ENCODE assay signal across 21 cellular contexts in the genomic region with DNA sequence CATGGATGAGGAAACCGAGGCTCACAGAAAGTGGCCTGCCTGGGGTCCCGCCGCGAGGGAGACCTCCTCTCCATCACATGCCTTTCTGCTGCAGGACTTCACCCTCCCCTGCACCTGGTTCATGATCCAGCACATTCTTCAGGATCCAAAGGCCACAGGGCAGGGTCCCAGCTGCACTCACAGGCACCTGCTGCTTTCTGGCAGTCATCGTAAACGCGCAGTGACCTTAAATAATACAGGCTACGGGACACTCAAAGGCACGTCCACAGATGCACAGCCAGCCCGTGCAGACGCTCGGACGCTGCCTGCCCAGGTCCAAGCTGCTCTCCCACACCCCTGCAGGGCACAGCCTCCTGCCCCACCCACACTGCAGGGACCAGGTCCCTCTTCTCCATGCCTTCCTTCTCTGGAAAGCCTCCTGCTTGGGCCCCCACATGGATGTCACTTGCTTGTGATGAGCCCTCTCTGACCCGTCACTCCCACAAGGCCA. TPM values are rescaled to one million over a fixed set of nuclear protein-coding genes. Genes with fewer than 3 reads are reported as not detected.
DNase-seq lines count a peak whose midpoint lies in the region; ATAC-seq, FAIRE-seq and TF ChIP-seq lines count a peak whose summit lies in the region.
"Had no signal": no experiment of that assay in that cellular context is flagged by ENCODE, and none has a peak within 500 bp of the region (broad histone marks: within the 10 kb centered on the region; RNA-seq: fewer than 3 reads in every experiment).

No MANE protein-coding gene starts in this region.

- DNase-seq in Caco-2 (peak; percentile 79 to 87), SK-N-DZ (ENCODE audit: low spot score) (peak; percentile 46), kidney (peak; percentile 53), prostate gland (ENCODE audit: low spot score) (no peak), NCI-H1436 treated with DMSO at 0.1 percent for 48 hours (lab: John Stamatoyannopoulos, UW) (no peak)
- no peak for DNase-seq in activated naive CD4-positive, alpha-beta T cell treated with anti-CD3 and anti-CD28 coated beads, Interleukin-2, amount 50 U/mL, for 72 hours (ENCODE audit: low spot score in 2 of 2)
- DNase-seq: activated naive CD4-positive, alpha-beta T cell treated with Interleukin-2 at 50 U/mL for 16 hours; CD4-positive, alpha-beta memory T cell; effector CD8-positive, alpha-beta T cell; stimulated activated CD8-positive, alpha-beta memory T cell treated with anti-CD3 and anti-CD28 coated beads, Interleukin-4, amount 100 ng/mL, for 48 hours; SW 1271; WERI-Rb-1 had no signal

- no peak overlapping the region for H3K4me3 Mint-ChIP-seq in Caco-2 (ENCODE audit: unreplicated experiment)
- H3K4me3 Mint-ChIP-seq: CD4-positive, alpha-beta memory T cell had no signal

- intact Hi-C loops in Caco-2 (cut with micrococcal nuclease; ENCODE audit: unreplicated experiment) (loop anchor here (1.0 to 2.0 kb wide), 2 partner anchors 36 to 48 kb away; no protein-coding TSS in a partner anchor), kidney (cut with DNase I) (no loop called here), prostate gland (cut with DNase I) (loop anchor here (5.0 kb wide), 1 partner anchor 43 kb away; no protein-coding TSS in a partner anchor)

- no peak overlapping the region for H3K4me3 ChIP-seq in Caco-2 (ENCODE audit: low read depth, low read length)
- H3K4me3 ChIP-seq in kidney (ENCODE audit: low read length in 2 of 2) = no peak overlapping the region
- H3K4me3 ChIP-seq in prostate gland = no peak overlapping the region
- H3K4me3 ChIP-seq: ovary, testis had no signal

- H3K27ac Mint-ChIP-seq in Caco-2 (ENCODE audit: unreplicated experiment) = peak overlapping the region; percentile 93
- H3K27ac Mint-ChIP-seq in activated naive CD4-positive, alpha-beta T cell treated with anti-CD3 and anti-CD28 coated beads, Interleukin-2, amount 50 U/mL, for 72 hours = no peak overlapping the region
- H3K27ac Mint-ChIP-seq: CD4-positive, alpha-beta memory T cell had no signal

- FAIRE-seq in kidney (lab: Jason Lieb, UNC) = no peak
- FAIRE-seq: GM12892 had no signal

- peaks cover 16% of the 10 kb centered on the region for H3K36me3 Mint-ChIP-seq in Caco-2 (ENCODE audit: insufficient read depth, unreplicated experiment)
- H3K36me3 Mint-ChIP-seq in activated naive CD4-positive, alpha-beta T cell treated with anti-CD3 and anti-CD28 coated beads, Interleukin-2, amount 50 U/mL, for 72 hours = no peaks in the 10 kb centered on the region
- H3K36me3 Mint-ChIP-seq: CD4-positive, alpha-beta memory T cell had no signal

- no peak for ATAC-seq in GM18909 (IDR thresholded peaks at IDR 0.05; ENCODE audit: poor library complexity, unreplicated experiment)
- no peak for ATAC-seq in HG02571 (IDR thresholded peaks at IDR 0.05; ENCODE audit: unreplicated experiment)
- ATAC-seq in activated naive CD4-positive, alpha-beta T cell treated with anti-CD3 and anti-CD28 coated beads, Interleukin-2, amount 50 U/mL, for 72 hours = no peak

- TF ChIP-seq POLR2A in prostate gland (IDR thresholded peaks at IDR 0.05) = no peak

- H3K9me3 ChIP-seq in Caco-2 (no peaks in the 10 kb centered on the region), kidney (ENCODE audit: control insufficient read depth in 1 of 2, low read length in 2 of 2) (no peaks in the 10 kb centered on the region), prostate gland (no peaks in the 10 kb centered on the region)
- H3K9me3 ChIP-seq: ovary, testis had no signal

- POLR2A ChIA-PET in Caco-2 (lab: Charles Lee) = no interaction called here

- H3K36me3 ChIP-seq in Caco-2 (ENCODE audit: control insufficient read depth, insufficient read depth, low read length) (no peaks in the 10 kb centered on the region), kidney (ENCODE audit: control insufficient read depth in 1 of 2, insufficient read depth in 2 of 2, low read length in 2 of 2) (no peaks in the 10 kb centered on the region), prostate gland (no peaks in the 10 kb centered on the region)
- H3K36me3 ChIP-seq: ovary, WERI-Rb-1 had no signal

- BruUV-seq in Caco-2 (replicated peaks; lab: Mats Ljungman, UMichigan) = no TSS peak

- no peaks in the 10 kb centered on the region for H3K27me3 ChIP-seq in Caco-2 (replicated peaks; ENCODE audit: control insufficient read depth, insufficient read depth, low read length)
- H3K27me3 ChIP-seq in prostate gland (replicated peaks; ENCODE audit: insufficient read depth) = no peaks in the 10 kb centered on the region
- H3K27me3 ChIP-seq: ovary, testis had no signal

- TF ChIP-seq CTCF in Caco-2 (IDR thresholded peaks at IDR 0.05; ENCODE audit: insufficient read depth in 1 of 2, low read depth in 1 of 2, low read length in 1 of 2, severe bottlenecking in 1 of 2, unreplicated experiment in 1 of 2) (no peak), kidney (IDR thresholded peaks at IDR 0.05; ENCODE audit: borderline replicate concordance, extremely low read depth, insufficient read depth) (no peak), prostate gland (IDR thresholded peaks at IDR 0.05) (no peak)

- H3K9me3 Mint-ChIP-seq in Caco-2 (ENCODE audit: unreplicated experiment) = no peaks in the 10 kb centered on the region
- no peaks in the 10 kb centered on the region for H3K9me3 Mint-ChIP-seq in activated naive CD4-positive, alpha-beta T cell treated with anti-CD3 and anti-CD28 coated beads, Interleukin-2, amount 50 U/mL, for 72 hours
- H3K9me3 Mint-ChIP-seq: CD4-positive, alpha-beta memory T cell had no signal

- 69% methylated on average over 14 of the region's 14 CpGs for WGBS in prostate gland

- CTCF ChIA-PET in Caco-2 (lab: Charles Lee) = no interaction called here

- no peaks in the 10 kb centered on the region for H3K27me3 Mint-ChIP-seq in Caco-2 (ENCODE audit: insufficient read depth, unreplicated experiment)

- H3K27ac ChIP-seq in kidney (ENCODE audit: low read depth in 2 of 2, low read length in 2 of 2) = peak overlapping the region in 1 of 2 donors; percentile 77
- peak overlapping the region; percentile 48 to 49 for H3K27ac ChIP-seq in prostate gland
- H3K27ac ChIP-seq: testis, WERI-Rb-1 had no signal

- no peak overlapping the region for H3K9ac ChIP-seq in kidney (ENCODE audit: low read length in 2 of 2)

- peaks cover 53% of the 10 kb centered on the region for H3K4me1 ChIP-seq in Caco-2
- peaks cover 8 to 16% of the 10 kb centered on the region in 2 donors for H3K4me1 ChIP-seq in kidney (ENCODE audit: control insufficient read depth in 1 of 2, insufficient read depth in 1 of 2, low read depth in 1 of 2, low read length in 2 of 2)
- peaks cover 2% of the 10 kb centered on the region for H3K4me1 ChIP-seq in prostate gland (replicated peaks)

- peaks cover 28% of the 10 kb centered on the region for H3K4me1 Mint-ChIP-seq in Caco-2 (ENCODE audit: low read depth, unreplicated experiment)

RNA-seq across cellular contexts. Expression of a gene that starts 49.9 kb away (rescaled TPM):
- total RNA-seq in Caco-2 (2022) = 0.18 TPM in 1 of 2 replicates, not detected in the other
- polyA plus RNA-seq in SK-N-DZ (2014; cell fraction: cytosol; rRNA removed) = not detected in 2 replicates
- polyA plus RNA-seq in SK-N-DZ (2014; cell fraction: nucleus; rRNA removed) = not detected in 2 replicates
- total RNA-seq in kidney = not detected
- 15.9 TPM for polyA plus RNA-seq in kidney (ENCODE audit: insufficient read depth, low read depth, low replicate concordance)
- total RNA-seq in prostate gland = 1 to 10 TPM; 1.6 to 8.0 TPM
- total RNA-seq in activated naive CD4-positive, alpha-beta T cell treated with anti-CD3 and anti-CD28 coated beads, Interleukin-2, amount 50 U/mL, for 72 hours = not detected
- total RNA-seq: CD4-positive, alpha-beta memory T cell; fibroblast of villous mesenchyme; HT1080; M059J; PC-3 had no signal
- polyA plus RNA-seq: CD4-positive, alpha-beta memory T cell had no signal

Comparison
In these comparisons a context has a peak if more than half of its experiments do, and no peak if none do; other contexts are left out.
1. DNase-seq: peak in Caco-2 (2 of 2), SK-N-DZ (single experiment) and kidney (single experiment); none in prostate gland (single experiment), NCI-H1436 treated with DMSO at 0.1 percent for 48 hours (single experiment) and activated naive CD4-positive, alpha-beta T cell treated with anti-CD3 and anti-CD28 coated beads, Interleukin-2, amount 50 U/mL, for 72 hours (0 of 2).